ENCODE assay signal across 25 cellular contexts in genomic region chr9:378263-378662, GRCh38.
DNase-seq lines count a peak whose midpoint lies in the region; ATAC-seq and TF ChIP-seq lines count a peak whose summit lies in the region.
"Had no signal": no experiment of that assay in that cellular context is flagged by ENCODE, and none has a peak within 500 bp of the region (broad histone marks: within the 10 kb centered on the region; RNA-seq: fewer than 3 reads in every experiment).

No MANE protein-coding gene starts in this region.

- ATAC-seq in WTC11: no peak
- ATAC-seq in gastroesophageal sphincter: no peak
- ATAC-seq: Panc1, pancreas had no signal

- H3K4me3 Mint-ChIP-seq in activated CD4-positive, alpha-beta T cell treated with anti-CD3 and anti-CD28 coated beads, Interleukin-2, amount 10 ng/mL, durations not matched to agents 7 days and 5 days: no peak overlapping the region
- H3K4me3 Mint-ChIP-seq in CD4-positive, alpha-beta memory T cell: peak overlapping the region in 1 of 8 donors; percentile 32
- no peak overlapping the region for H3K4me3 Mint-ChIP-seq in WTC11
- no peak overlapping the region for H3K4me3 Mint-ChIP-seq in glutamatergic neuron (ENCODE audit: unreplicated experiment)
- no peak overlapping the region for H3K4me3 Mint-ChIP-seq in MCF 10A (ENCODE audit: unreplicated experiment)
- H3K4me3 Mint-ChIP-seq: mesothelial cell of epicardium, nephron progenitor cell had no signal

- no peaks in the 10 kb centered on the region for H3K9me3 Mint-ChIP-seq in activated CD4-positive, alpha-beta T cell treated with anti-CD3 and anti-CD28 coated beads, Interleukin-2, amount 10 ng/mL, durations not matched to agents 7 days and 5 days
- H3K9me3 Mint-ChIP-seq in CD4-positive, alpha-beta memory T cell: no peaks in the 10 kb centered on the region
- no peaks in the 10 kb centered on the region for H3K9me3 Mint-ChIP-seq in WTC11
- H3K9me3 Mint-ChIP-seq in glutamatergic neuron (ENCODE audit: unreplicated experiment): peaks cover 2% of the 10 kb centered on the region
- H3K9me3 Mint-ChIP-seq in MCF 10A (ENCODE audit: unreplicated experiment): no peaks in the 10 kb centered on the region
- H3K9me3 Mint-ChIP-seq: mesothelial cell of epicardium, nephron progenitor cell had no signal

- H3K9ac ChIP-seq in SK-N-SH: no peak overlapping the region
- H3K9ac ChIP-seq: KMS-11 had no signal

- H3F3A ChIP-seq in SK-N-SH (replicated peaks; ENCODE audit: insufficient read depth): no peaks in the 10 kb centered on the region

- H3K4me2 ChIP-seq in SK-N-SH: no peak overlapping the region
- H3K4me2 ChIP-seq: KMS-11 had no signal

- TF ChIP-seq CTCF in WTC11 (IDR thresholded peaks at IDR 0.05): no peak
- TF ChIP-seq CTCF in glutamatergic neuron (IDR thresholded peaks at IDR 0.05; ENCODE audit: partially characterized antibody, unreplicated experiment): no peak
- TF ChIP-seq CTCF in gastroesophageal sphincter (IDR thresholded peaks at IDR 0.05): no peak
- no peak for TF ChIP-seq CTCF in SK-N-SH (IDR thresholded peaks at IDR 0.05)
- no peak for TF ChIP-seq CTCF in MCF 10A (IDR thresholded peaks at IDR 0.05; ENCODE audit: unreplicated experiment)

- H3K9me2 ChIP-seq in SK-N-SH: no peaks in the 10 kb centered on the region

- no peaks in the 10 kb centered on the region for H3K79me2 ChIP-seq in SK-N-SH (ENCODE audit: insufficient read depth)

- CTCF ChIA-PET in activated CD4-positive, alpha-beta T cell treated with anti-CD3 and anti-CD28 coated beads, Interleukin-2, amount 10 ng/mL, durations not matched to agents 7 days and 5 days (lab: Charles Lee): interaction anchor here (0.9 to 1.3 kb wide), 2 partner anchors 23 to 38 kb away, joined by 3 read pairs; no protein-coding TSS in a partner anchor
- CTCF ChIA-PET in CD4-positive, alpha-beta memory T cell (lab: Charles Lee; ENCODE audit: partially characterized antibody): no interaction called here
- CTCF ChIA-PET in WTC11 (lab: Charles Lee) (no interaction called here), SK-N-SH (lab: Yijun Ruan, JAX) (no interaction called here), MCF 10A (lab: Yijun Ruan, JAX) (interaction anchor here (0.6 to 1.0 kb wide), 5 partner anchors 8 to 237 kb away, joined by 3 to 8 read pairs (median 3); no protein-coding TSS in a partner anchor)

- H3K36me3 ChIP-seq in CD4-positive, alpha-beta memory T cell (ENCODE audit: insufficient read depth, low read length): peaks cover 81% of the 10 kb centered on the region
- peaks cover 0 to 90% of the 10 kb centered on the region in 2 donors for H3K36me3 ChIP-seq in gastroesophageal sphincter
- no peaks in the 10 kb centered on the region for H3K36me3 ChIP-seq in SK-N-SH (replicated peaks in 1 of 2; ENCODE audit: control insufficient read depth in 1 of 2, insufficient read depth in 2 of 2, low read length in 1 of 2)
- H3K36me3 ChIP-seq: brain microvascular endothelial cell, left ventricle myocardium inferior, pancreas, thoracic aorta, uterus had no signal

- no peak overlapping the region for H3K4me3 ChIP-seq in CD4-positive, alpha-beta memory T cell (ENCODE audit: low read length in 2 of 2)
- H3K4me3 ChIP-seq in gastroesophageal sphincter: no peak overlapping the region
- H3K4me3 ChIP-seq in SK-N-SH (ENCODE audit: low read depth in 2 of 2, low read length in 1 of 2): no peak overlapping the region
- H3K4me3 ChIP-seq: left ventricle myocardium inferior, pancreas, thoracic aorta, uterus had no signal

- H3K9me3 ChIP-seq in CD4-positive, alpha-beta memory T cell (ENCODE audit: control insufficient read depth in 1 of 2, low read length in 2 of 2): no peaks in the 10 kb centered on the region
- H3K9me3 ChIP-seq in gastroesophageal sphincter (no peaks in the 10 kb centered on the region), SK-N-SH (no peaks in the 10 kb centered on the region)
- H3K9me3 ChIP-seq: Caco-2, left ventricle myocardium inferior, pancreas, thoracic aorta, uterus had no signal

- intact Hi-C loops in CD4-positive, alpha-beta memory T cell (cut with micrococcal nuclease): no loop called here
- intact Hi-C loops in MCF 10A (cut with micrococcal nuclease): no loop called here

- no peaks in the 10 kb centered on the region for H4K20me1 ChIP-seq in SK-N-SH (ENCODE audit: insufficient read depth)

- TF ChIP-seq RAD21 in SK-N-SH (IDR thresholded peaks at IDR 0.05; ENCODE audit: low read length): no peak

- H3K27me3 Mint-ChIP-seq in activated CD4-positive, alpha-beta T cell treated with anti-CD3 and anti-CD28 coated beads, Interleukin-2, amount 10 ng/mL, durations not matched to agents 7 days and 5 days: no peaks in the 10 kb centered on the region
- no peaks in the 10 kb centered on the region for H3K27me3 Mint-ChIP-seq in CD4-positive, alpha-beta memory T cell
- no peaks in the 10 kb centered on the region for H3K27me3 Mint-ChIP-seq in WTC11 (ENCODE audit: low read depth)
- H3K27me3 Mint-ChIP-seq in glutamatergic neuron (ENCODE audit: unreplicated experiment): peaks cover 6% of the 10 kb centered on the region
- H3K27me3 Mint-ChIP-seq in MCF 10A (ENCODE audit: insufficient read depth, unreplicated experiment): peaks cover 15% of the 10 kb centered on the region

- DNase-seq in activated CD4-positive, alpha-beta T cell treated with anti-CD3 and anti-CD28 coated beads, Interleukin-2, amount 10 ng/mL, durations not matched to agents 7 days and 5 days: no peak
- no peak for DNase-seq in activated CD4-positive, alpha-beta T cell treated with anti-CD3 and anti-CD28 coated beads, Interleukin-2, amount 50 U/mL, for 1 hour
- peak in 1 of 5 donors; percentile 28 for DNase-seq in CD4-positive, alpha-beta memory T cell
- no peak for DNase-seq in WTC11 (ENCODE audit: low spot score)
- no peak for DNase-seq in glutamatergic neuron
- DNase-seq in SK-N-SH: no peak
- DNase-seq in MCF 10A (ENCODE audit: unreplicated experiment): no peak
- DNase-seq: AML-193; brain microvascular endothelial cell; Caco-2; DMS79; effector memory CD4-positive, alpha-beta T cell; foreskin fibroblast; hippocampal formation; left ventricle myocardium inferior; NCI-H1694; NCI-H524 treated with DMSO at 0.1 percent for 48 hours; nephron progenitor cell; pancreas; uterus had no signal

- no peaks in the 10 kb centered on the region for H3K27me3 ChIP-seq in CD4-positive, alpha-beta memory T cell (ENCODE audit: insufficient read depth, low read length)
- H3K27me3 ChIP-seq in gastroesophageal sphincter: no peaks in the 10 kb centered on the region
- peaks cover 45% of the 10 kb centered on the region; the same call in 1 of the 2 replicates for H3K27me3 ChIP-seq in SK-N-SH (ENCODE audit: insufficient read depth)
- H3K27me3 ChIP-seq: brain microvascular endothelial cell, pancreas, uterus had no signal

- peak overlapping the region; percentile 26 for H3K27ac Mint-ChIP-seq in activated CD4-positive, alpha-beta T cell treated with anti-CD3 and anti-CD28 coated beads, Interleukin-2, amount 10 ng/mL, durations not matched to agents 7 days and 5 days
- peak overlapping the region in 6 of 7 donors; percentile 18 to 89 (median 54) for H3K27ac Mint-ChIP-seq in CD4-positive, alpha-beta memory T cell
- H3K27ac Mint-ChIP-seq in WTC11: 0 out of 2 replicates have a peak overlapping the region, but pooled peaks have one; percentile 10
- peak overlapping the region; percentile 5 for H3K27ac Mint-ChIP-seq in glutamatergic neuron (ENCODE audit: unreplicated experiment)
- H3K27ac Mint-ChIP-seq in MCF 10A (ENCODE audit: low read depth, unreplicated experiment): no peak overlapping the region
- H3K27ac Mint-ChIP-seq: mesothelial cell of epicardium, nephron progenitor cell had no signal

- no peak overlapping the region for H3K27ac ChIP-seq in CD4-positive, alpha-beta memory T cell (ENCODE audit: low read depth, low read length)
- H3K27ac ChIP-seq in gastroesophageal sphincter (no peak overlapping the region), SK-N-SH (ENCODE audit: low read depth in 2 of 2, low read length in 1 of 2) (no peak overlapping the region)
- H3K27ac ChIP-seq: brain microvascular endothelial cell, KMS-11, left ventricle myocardium inferior, pancreas, thoracic aorta, uterus had no signal

- H3K4me1 Mint-ChIP-seq in activated CD4-positive, alpha-beta T cell treated with anti-CD3 and anti-CD28 coated beads, Interleukin-2, amount 10 ng/mL, durations not matched to agents 7 days and 5 days: peaks cover 10% of the 10 kb centered on the region
- peaks cover 0 to 10% (median 8%) of the 10 kb centered on the region in 4 donors for H3K4me1 Mint-ChIP-seq in CD4-positive, alpha-beta memory T cell
- peaks cover 3% of the 10 kb centered on the region; the same call in 1 of the 2 replicates for H3K4me1 Mint-ChIP-seq in WTC11
- peaks cover 20% of the 10 kb centered on the region for H3K4me1 Mint-ChIP-seq in glutamatergic neuron (ENCODE audit: low read depth, unreplicated experiment)
- H3K4me1 Mint-ChIP-seq in MCF 10A (ENCODE audit: insufficient read depth, unreplicated experiment): no peaks in the 10 kb centered on the region
- H3K4me1 Mint-ChIP-seq: nephron progenitor cell had no signal

- H3K36me3 Mint-ChIP-seq in activated CD4-positive, alpha-beta T cell treated with anti-CD3 and anti-CD28 coated beads, Interleukin-2, amount 10 ng/mL, durations not matched to agents 7 days and 5 days (ENCODE audit: low read depth): peaks cover 59% of the 10 kb centered on the region
- peaks cover 63 to 79% of the 10 kb centered on the region in 2 donors for H3K36me3 Mint-ChIP-seq in CD4-positive, alpha-beta memory T cell
- H3K36me3 Mint-ChIP-seq in WTC11 (no peaks in the 10 kb centered on the region), glutamatergic neuron (ENCODE audit: unreplicated experiment) (no peaks in the 10 kb centered on the region), MCF 10A (ENCODE audit: insufficient read depth, unreplicated experiment) (no peaks in the 10 kb centered on the region)
- H3K36me3 Mint-ChIP-seq: mesothelial cell of epicardium had no signal

- no TSS peak for BruUV-seq in MCF 10A (replicated peaks; lab: Mats Ljungman, UMichigan)

- 56 to 72% methylated on average over 6 of the region's 6 CpGs for WGBS in gastroesophageal sphincter (ENCODE audit: low coverage in 1 of 2), 2 donors
- 7% methylated on average over 6 of the region's 6 CpGs for WGBS in SK-N-SH (ENCODE audit: low lambda C conversion rate)

- H2AFZ ChIP-seq in SK-N-SH (ENCODE audit: low read depth): no peak overlapping the region

- peaks cover 4% of the 10 kb centered on the region for H3K4me1 ChIP-seq in CD4-positive, alpha-beta memory T cell (ENCODE audit: insufficient read depth, low read length)
- H3K4me1 ChIP-seq in gastroesophageal sphincter (no peaks in the 10 kb centered on the region), SK-N-SH (ENCODE audit: control insufficient read depth in 1 of 2, insufficient read depth in 2 of 2, low read depth in 1 of 2, low read length in 1 of 2) (no peaks in the 10 kb centered on the region)
- H3K4me1 ChIP-seq: left ventricle myocardium inferior, pancreas, uterus had no signal

- POLR2A ChIA-PET in activated CD4-positive, alpha-beta T cell treated with anti-CD3 and anti-CD28 coated beads, Interleukin-2, amount 10 ng/mL, durations not matched to agents 7 days and 5 days (lab: Charles Lee): no interaction called here
- POLR2A ChIA-PET in CD4-positive, alpha-beta memory T cell (lab: Charles Lee; ENCODE audit: partially characterized antibody): no interaction called here
- POLR2A ChIA-PET in WTC11 (lab: Charles Lee): no interaction called here
- POLR2A ChIA-PET in SK-N-SH (lab: Yijun Ruan, JAX): no interaction called here
- POLR2A ChIA-PET in MCF 10A (lab: Yijun Ruan, JAX): interaction anchor here (1.2 kb wide), 1 partner anchor 11 kb away, joined by 3 read pairs; no protein-coding TSS in a partner anchor

- no peak for TF ChIP-seq EP300 in gastroesophageal sphincter (IDR thresholded peaks at IDR 0.05)
- TF ChIP-seq EP300 in SK-N-SH (IDR thresholded peaks at IDR 0.05; ENCODE audit: borderline replicate concordance in 1 of 2, low read depth in 1 of 2, low read length in 1 of 2): no peak

- TF ChIP-seq POLR2A in gastroesophageal sphincter (IDR thresholded peaks at IDR 0.05): no peak

Comparison
In these comparisons a context has a peak if more than half of its experiments do, and no peak if none do; other contexts are left out.
1. CTCF ChIA-PET loops: an anchor here in activated CD4-positive, alpha-beta T cell treated with anti-CD3 and anti-CD28 coated beads, Interleukin-2, amount 10 ng/mL, durations not matched to agents 7 days and 5 days (0.9 to 1.3 kb wide) and MCF 10A (0.6 to 1.0 kb wide); none called in CD4-positive, alpha-beta memory T cell, WTC11 and SK-N-SH.